In the genomic region with DNA sequence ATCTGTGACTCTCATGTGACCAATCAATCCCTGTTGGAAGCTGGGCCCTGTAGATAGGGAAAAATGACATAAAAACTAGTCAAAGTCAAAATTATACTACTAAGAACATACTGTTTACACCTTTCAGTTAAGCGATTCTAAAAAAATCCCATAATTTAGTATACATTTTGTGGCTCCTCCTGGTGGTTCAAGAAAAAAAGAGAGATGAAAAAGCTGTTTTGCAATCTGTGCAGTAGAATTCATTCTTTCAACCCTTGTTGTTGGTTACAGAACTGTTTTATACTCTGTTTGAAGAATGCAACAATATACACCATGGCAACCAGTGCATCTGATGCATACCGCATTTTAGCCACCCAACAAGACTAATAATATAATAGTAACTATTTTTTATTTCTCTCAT, we compare ENCODE assay signal across 20 cellular contexts.
DNase-seq lines count a peak whose midpoint lies in the region; ATAC-seq and TF ChIP-seq lines count a peak whose summit lies in the region.
"Had no signal": no experiment of that assay in that cellular context is flagged by ENCODE, and none has a peak within 500 bp of the region (broad histone marks: within the 10 kb centered on the region; RNA-seq: fewer than 3 reads in every experiment).

No MANE protein-coding gene starts in this region.

- H3K9me3 Mint-ChIP-seq in glutamatergic neuron (ENCODE audit: unreplicated experiment) (peaks cover 17% of the 10 kb centered on the region), CD14-positive monocyte (peaks cover 0 to 14% (median 0%) of the 10 kb centered on the region in 7 donors)
- H3K9me3 Mint-ChIP-seq: activated CD8-positive, alpha-beta T cell treated with anti-CD3 and anti-CD28 coated beads for 36 hours; activated naive CD4-positive, alpha-beta T cell treated with anti-CD3 and anti-CD28 coated beads, Interleukin-2, amount 10 ng/mL, durations not matched to agents 7 days and 5 days; activated T-cell treated with anti-CD3 and anti-CD28 coated beads, Interleukin-2, amount 50 U/mL, for 4 hours had no signal

- intact Hi-C loops in dorsolateral prefrontal cortex (cut with DNase I) (no loop called here), Right ventricle myocardium inferior (cut with DNase I) (no loop called here), CD14-positive monocyte (cut with micrococcal nuclease) (no loop called here)

- peak overlapping the region in 5 of 59 donors; percentile 1 to 79 (median 11) for H3K27ac ChIP-seq in dorsolateral prefrontal cortex
- H3K27ac ChIP-seq: colonic mucosa, thoracic aorta had no signal

- H3K27me3 Mint-ChIP-seq in glutamatergic neuron (ENCODE audit: unreplicated experiment): peaks cover 4% of the 10 kb centered on the region
- peaks cover 2% of the 10 kb centered on the region in 3 donors for H3K27me3 Mint-ChIP-seq in CD14-positive monocyte (ENCODE audit: low read depth in 3 of 3)

- peak; percentile 13 for TF ChIP-seq CTCF in AG09309 (IDR thresholded peaks at IDR 0.05; ENCODE audit: control insufficient read depth, insufficient read depth, low read depth, low read length, missing control alignments)
- TF ChIP-seq CTCF in HFF-Myc (IDR thresholded peaks at IDR 0.05; ENCODE audit: low read depth, low read length, missing control alignments): peak; percentile 2
- peak in 38 of 56 donors; percentile 9 to 47 (median 26) for TF ChIP-seq CTCF in dorsolateral prefrontal cortex (IDR thresholded peaks at IDR 0.05 in 54 of 56, conservative IDR thresholded peaks at IDR 0.05 in 2 of 56; ENCODE audit: low read depth in 1 of 56, partially characterized antibody in 56 of 56)
- no peak for TF ChIP-seq CTCF in glutamatergic neuron (IDR thresholded peaks at IDR 0.05; ENCODE audit: partially characterized antibody, unreplicated experiment)
- no peak for TF ChIP-seq CTCF in CD14-positive monocyte (IDR thresholded peaks at IDR 0.05)

- H3K4me3 Mint-ChIP-seq in glutamatergic neuron (ENCODE audit: unreplicated experiment): no peak overlapping the region
- H3K4me3 Mint-ChIP-seq in CD14-positive monocyte: no peak overlapping the region
- H3K4me3 Mint-ChIP-seq: activated CD8-positive, alpha-beta T cell treated with anti-CD3 and anti-CD28 coated beads for 36 hours; activated naive CD4-positive, alpha-beta T cell treated with anti-CD3 and anti-CD28 coated beads, Interleukin-2, amount 10 ng/mL, durations not matched to agents 7 days and 5 days; activated T-cell treated with anti-CD3 and anti-CD28 coated beads, Interleukin-2, amount 50 U/mL, for 4 hours had no signal

- H3K36me3 Mint-ChIP-seq in glutamatergic neuron (ENCODE audit: unreplicated experiment): peaks cover 12% of the 10 kb centered on the region
- no peaks in the 10 kb centered on the region for H3K36me3 Mint-ChIP-seq in CD14-positive monocyte
- H3K36me3 Mint-ChIP-seq: activated naive CD4-positive, alpha-beta T cell treated with anti-CD3 and anti-CD28 coated beads, Interleukin-2, amount 10 ng/mL, durations not matched to agents 7 days and 5 days had no signal

- H3K4me3 ChIP-seq in AG09309 (ENCODE audit: control insufficient read depth, low read depth, low read length): no peak overlapping the region
- H3K4me3 ChIP-seq in HFF-Myc (replicated peaks; ENCODE audit: low read depth, low read length): no peak overlapping the region
- no peak overlapping the region for H3K4me3 ChIP-seq in dorsolateral prefrontal cortex
- H3K4me3 ChIP-seq: colonic mucosa, thoracic aorta had no signal

- no peak for ATAC-seq in Right ventricle myocardium inferior
- ATAC-seq: activated CD8-positive, alpha-beta T cell treated with anti-CD3 and anti-CD28 coated beads for 36 hours; activated T-cell treated with anti-CD3 and anti-CD28 coated beads, Interleukin-2, amount 50 U/mL, for 4 hours; left ventricle myocardium superior had no signal

- H3K27me3 ChIP-seq in dorsolateral prefrontal cortex: no peaks in the 10 kb centered on the region
- H3K27me3 ChIP-seq: colonic mucosa had no signal

- H3K27ac Mint-ChIP-seq in glutamatergic neuron (ENCODE audit: unreplicated experiment) (peak overlapping the region; percentile 64), CD14-positive monocyte (no peak overlapping the region)
- H3K27ac Mint-ChIP-seq: activated CD8-positive, alpha-beta T cell treated with anti-CD3 and anti-CD28 coated beads for 36 hours; activated naive CD4-positive, alpha-beta T cell treated with anti-CD3 and anti-CD28 coated beads, Interleukin-2, amount 10 ng/mL, durations not matched to agents 7 days and 5 days had no signal

- H3K4me1 Mint-ChIP-seq in glutamatergic neuron (ENCODE audit: low read depth, unreplicated experiment) (peaks cover 24% of the 10 kb centered on the region), CD14-positive monocyte (no peaks in the 10 kb centered on the region)
- H3K4me1 Mint-ChIP-seq: activated naive CD4-positive, alpha-beta T cell treated with anti-CD3 and anti-CD28 coated beads, Interleukin-2, amount 10 ng/mL, durations not matched to agents 7 days and 5 days had no signal

- DNase-seq in AG09309 (ENCODE audit: low read depth) (no peak), HFF-Myc (ENCODE audit: extremely low read depth, low read depth) (no peak), dorsolateral prefrontal cortex (no peak), glutamatergic neuron (no peak), SW 1271 (lab: John Stamatoyannopoulos, UW) (no peak), Right ventricle myocardium inferior (ENCODE audit: missing footprints) (no peak), CD14-positive monocyte (ENCODE audit: low spot score) (no peak)
- DNase-seq in activated CD4-positive, CD25-positive, alpha-beta regulatory T cell (lab: John Stamatoyannopoulos, UW): no peak
- DNase-seq: activated CD8-positive, alpha-beta T cell treated with anti-CD3 and anti-CD28 coated beads for 36 hours; activated naive CD4-positive, alpha-beta T cell treated with anti-CD3 and anti-CD28 coated beads, Interleukin-2, amount 10 ng/mL, durations not matched to agents 7 days and 5 days; activated T-cell treated with anti-CD3 and anti-CD28 coated beads, Interleukin-2, amount 50 U/mL, for 4 hours; colonic mucosa; COR-L47; left ventricle myocardium superior; NCI-H1436; NCI-H774; OCI-M1; retina; T-helper 9 cell had no signal

Comparison
In these comparisons a context has a peak if more than half of its experiments do, and no peak if none do; other contexts are left out.
1. CTCF ChIP-seq: peak in AG09309 (single experiment), HFF-Myc (single experiment) and dorsolateral prefrontal cortex (38 of 56); none in glutamatergic neuron (single experiment) and CD14-positive monocyte (single experiment).